In the genomic region with DNA sequence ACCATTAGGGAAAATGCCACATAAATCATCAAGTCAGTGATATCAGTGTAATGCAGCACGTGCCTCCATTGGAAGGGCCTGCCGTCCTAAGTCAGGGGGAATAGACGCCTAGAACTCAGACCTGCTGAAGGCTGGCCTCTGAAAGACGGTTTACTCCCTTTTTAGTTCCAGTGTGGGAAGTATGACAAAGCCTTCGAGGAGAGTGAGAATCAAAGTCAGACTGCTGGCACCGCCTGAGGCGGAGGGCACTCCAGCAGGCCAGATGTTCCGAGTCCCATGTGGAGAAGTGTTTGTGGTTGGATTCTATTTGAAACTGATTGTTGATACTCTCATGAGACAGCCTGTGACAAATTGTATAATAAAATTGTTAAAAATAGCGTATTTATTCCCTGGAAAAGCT, we compare ENCODE assay signal across 1 cellular context.
TF ChIP-seq lines count a peak whose summit lies in the region.

No MANE protein-coding gene starts in this region.

TF ChIP-seq in HepG2, 621 proteins besides CTCF, POLR2A, EP300 and RAD21:
- TF ChIP-seq HDAC1 (CRISPR knock-in tag; IDR thresholded peaks at IDR 0.05): 0 out of 2 replicates have a peak, but pooled peaks have one; percentile 19
- TF ChIP-seq ZNF501 (CRISPR knock-in tag; IDR thresholded peaks at IDR 0.05): peak; percentile 24; the same call in 1 of the 2 replicates
- 0 out of 2 replicates have a peak, but pooled peaks have one; percentile 8 for TF ChIP-seq ZNF350 (CRISPR knock-in tag; IDR thresholded peaks at IDR 0.05; ENCODE audit: borderline replicate concordance, low read depth)
- TF ChIP-seq CAMTA2 (CRISPR knock-in tag; IDR thresholded peaks at IDR 0.05; ENCODE audit: borderline replicate concordance): 0 out of 2 replicates have a peak, but pooled peaks have one; percentile 24
- TF ChIP-seq SALL1 (CRISPR knock-in tag; IDR thresholded peaks at IDR 0.05): 0 out of 2 replicates have a peak, but pooled peaks have one; percentile 7
- TF ChIP-seq KAT8 (CRISPR knock-in tag; IDR thresholded peaks at IDR 0.05): no peak
- TF ChIP-seq ZNF550 (CRISPR knock-in tag; IDR thresholded peaks at IDR 0.05; ENCODE audit: borderline replicate concordance): no peak
